Comparison of ENCODE assay signal across 17 cellular contexts in the genomic region with DNA sequence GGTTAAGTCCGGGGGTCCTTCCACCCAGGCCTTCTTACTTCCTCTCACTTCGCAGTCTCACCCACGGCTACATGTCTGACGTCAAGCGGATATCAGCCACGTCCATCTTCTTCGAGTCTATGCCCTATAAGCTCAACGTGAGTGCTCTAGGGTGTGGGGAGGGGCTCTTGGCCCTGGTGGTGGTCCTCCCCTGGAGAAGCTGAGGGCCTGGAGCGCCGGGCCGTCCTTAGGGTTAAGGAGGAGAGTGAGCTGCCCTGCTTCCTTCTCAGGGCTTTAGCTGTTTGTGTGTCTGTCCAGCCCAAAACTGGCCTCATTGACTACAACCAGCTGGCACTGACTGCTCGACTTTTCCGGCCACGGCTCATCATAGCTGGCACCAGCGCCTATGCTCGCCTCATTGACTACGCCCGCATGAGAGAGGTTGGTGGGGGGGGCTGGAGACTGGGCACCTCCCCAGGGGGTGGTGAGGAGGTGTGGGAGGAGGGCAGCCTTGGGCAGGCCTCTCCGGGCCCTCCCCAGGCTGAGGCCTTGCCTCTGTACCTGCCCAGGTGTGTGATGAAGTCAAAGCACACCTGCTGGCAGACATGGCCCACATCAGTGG. TPM values are rescaled to one million over a fixed set of nuclear protein-coding genes. Genes with fewer than 3 reads are reported as not detected.
DNase-seq lines count a peak whose midpoint lies in the region; FAIRE-seq and TF ChIP-seq lines count a peak whose summit lies in the region.
"Had no signal": no experiment of that assay in that cellular context is flagged by ENCODE, and none has a peak within 500 bp of the region (broad histone marks: within the 10 kb centered on the region; RNA-seq: fewer than 3 reads in every experiment).

No MANE protein-coding gene starts in this region.

- H3K27me3 Mint-ChIP-seq in Caco-2 (ENCODE audit: insufficient read depth, unreplicated experiment), result no peaks in the 10 kb centered on the region
- H3K27me3 Mint-ChIP-seq in astrocyte (ENCODE audit: low read depth, unreplicated experiment), result peaks cover 7% of the 10 kb centered on the region
- peaks cover 41% of the 10 kb centered on the region for H3K27me3 Mint-ChIP-seq in neural crest cell (ENCODE audit: low read depth)

- H3K36me3 Mint-ChIP-seq in Caco-2 (ENCODE audit: insufficient read depth, unreplicated experiment) (peaks cover 81% of the 10 kb centered on the region), astrocyte (ENCODE audit: low read depth, unreplicated experiment) (peaks cover 38% of the 10 kb centered on the region), neural crest cell (ENCODE audit: low read depth) (peaks cover 22% of the 10 kb centered on the region)

- POLR2A ChIA-PET in Caco-2 (lab: Charles Lee), result no interaction called here

- H2AFZ ChIP-seq in astrocyte (ENCODE audit: low read depth, low read length), result no peak overlapping the region

- H3K9ac ChIP-seq in astrocyte (ENCODE audit: low read length), result no peak overlapping the region

- H3K27ac Mint-ChIP-seq in Caco-2 (ENCODE audit: unreplicated experiment) (no peak overlapping the region), astrocyte (ENCODE audit: unreplicated experiment) (no peak overlapping the region), neural crest cell (ENCODE audit: unreplicated experiment) (no peak overlapping the region)
- H3K27ac Mint-ChIP-seq: activated naive CD4-positive, alpha-beta T cell treated with anti-CD3 and anti-CD28 coated beads, Interleukin-2, amount 10 ng/mL, durations not matched to agents 7 days and 5 days; CD4-positive, alpha-beta T cell; mesothelial cell of epicardium; progenitor cell of endocrine pancreas had no signal

- H3K27me3 ChIP-seq in Caco-2 (replicated peaks; ENCODE audit: control insufficient read depth, insufficient read depth, low read length), result no peaks in the 10 kb centered on the region
- peaks cover 13% of the 10 kb centered on the region for H3K27me3 ChIP-seq in astrocyte (ENCODE audit: insufficient read depth, low read length)

- H3K9me3 ChIP-seq in Caco-2 (no peaks in the 10 kb centered on the region), astrocyte (ENCODE audit: insufficient read depth, low read depth, low read length) (no peaks in the 10 kb centered on the region)

- DNase-seq in Caco-2 (no peak), LNCaP clone FGC (ENCODE audit: low read depth) (no peak), astrocyte (ENCODE audit: low read depth) (no peak), neural crest cell (ENCODE audit: low read depth, low spot score) (no peak), D721Med (ENCODE audit: insufficient read length, low spot score) (no peak), NCI-H2227 (lab: John Stamatoyannopoulos, UW; ENCODE audit: unreplicated experiment) (no peak), mesenteric fat pad (ENCODE audit: low spot score) (no peak)
- DNase-seq: activated naive CD4-positive, alpha-beta T cell treated with anti-CD3 and anti-CD28 coated beads, Interleukin-2, amount 10 ng/mL, durations not matched to agents 7 days and 5 days; CD4-positive, alpha-beta T cell; effector memory CD4-positive, alpha-beta T cell; foreskin keratinocyte; NCI-H1092; NCI-H226 had no signal

- FAIRE-seq in astrocyte (lab: Jason Lieb, UNC), result no peak
- FAIRE-seq in D721Med (lab: Jason Lieb, UNC), result no peak

- peak overlapping the region; percentile 31 for H3K4me3 Mint-ChIP-seq in Caco-2 (ENCODE audit: unreplicated experiment)
- H3K4me3 Mint-ChIP-seq in astrocyte (ENCODE audit: unreplicated experiment), result peak overlapping the region; percentile 91
- H3K4me3 Mint-ChIP-seq in neural crest cell, result peak overlapping the region; percentile 98
- H3K4me3 Mint-ChIP-seq: mesothelial cell of epicardium had no signal

- H3K4me2 ChIP-seq in astrocyte (ENCODE audit: low read length), result peak overlapping the region; percentile 100

- H3K27ac ChIP-seq in astrocyte (ENCODE audit: low read depth, low read length), result no peak overlapping the region
- H3K27ac ChIP-seq: cardiac muscle cell, foreskin keratinocyte, SK-N-MC had no signal

- H3K79me2 ChIP-seq in astrocyte (ENCODE audit: insufficient read depth, low read length), result peaks cover 38% of the 10 kb centered on the region

- intact Hi-C loops in Caco-2 (cut with micrococcal nuclease; ENCODE audit: unreplicated experiment), result no loop called here

- H3K4me3 ChIP-seq in Caco-2 (ENCODE audit: low read depth, low read length), result no peak overlapping the region
- H3K4me3 ChIP-seq in LNCaP clone FGC (ENCODE audit: low read depth, low read length), result peak overlapping the region; percentile 89; the same call in 1 of the 2 replicates
- no peak overlapping the region for H3K4me3 ChIP-seq in astrocyte (ENCODE audit: insufficient read depth, low read depth, low read length)
- H3K4me3 ChIP-seq: cardiac muscle cell, SK-N-MC had no signal

- peaks cover 62% of the 10 kb centered on the region for H4K20me1 ChIP-seq in astrocyte (ENCODE audit: insufficient read depth, low read length)

- H3K9me3 Mint-ChIP-seq in Caco-2 (ENCODE audit: unreplicated experiment) (no peaks in the 10 kb centered on the region), astrocyte (ENCODE audit: unreplicated experiment) (no peaks in the 10 kb centered on the region), neural crest cell (no peaks in the 10 kb centered on the region)
- H3K9me3 Mint-ChIP-seq: activated naive CD4-positive, alpha-beta T cell treated with anti-CD3 and anti-CD28 coated beads, Interleukin-2, amount 10 ng/mL, durations not matched to agents 7 days and 5 days; CD4-positive, alpha-beta T cell; mesothelial cell of epicardium had no signal

- CTCF ChIA-PET in Caco-2 (lab: Charles Lee), result interaction anchor here (1.5 kb wide), 1 partner anchor 108 kb away, joined by 3 read pairs; no protein-coding TSS in a partner anchor

- H3K4me1 ChIP-seq in Caco-2, result peaks cover 4% of the 10 kb centered on the region; the same call in 1 of the 2 replicates
- peaks cover 31% of the 10 kb centered on the region for H3K4me1 ChIP-seq in astrocyte (ENCODE audit: insufficient read depth, low read length)

- no TSS peak for BruUV-seq in Caco-2 (replicated peaks; lab: Mats Ljungman, UMichigan)

- H3K4me1 Mint-ChIP-seq in Caco-2 (ENCODE audit: low read depth, unreplicated experiment), result peaks cover 11% of the 10 kb centered on the region
- H3K4me1 Mint-ChIP-seq in astrocyte (ENCODE audit: low read depth, unreplicated experiment), result peaks cover 48% of the 10 kb centered on the region
- H3K4me1 Mint-ChIP-seq in neural crest cell, result peaks cover 51% of the 10 kb centered on the region

- no peak for TF ChIP-seq CTCF in Caco-2 (IDR thresholded peaks at IDR 0.05; ENCODE audit: insufficient read depth in 1 of 2, low read depth in 1 of 2, low read length in 1 of 2, severe bottlenecking in 1 of 2, unreplicated experiment in 1 of 2)
- no peak for TF ChIP-seq CTCF in LNCaP clone FGC (IDR thresholded peaks at IDR 0.05; ENCODE audit: control insufficient read depth, extremely low read depth, insufficient read depth)
- TF ChIP-seq CTCF in astrocyte (IDR thresholded peaks at IDR 0.05; ENCODE audit: insufficient read depth, low read depth, low read length), result no peak
- TF ChIP-seq CTCF in neural crest cell (conservative IDR thresholded peaks at IDR 0.05), result no peak
- TF ChIP-seq CTCF in D721Med (IDR thresholded peaks at IDR 0.05; ENCODE audit: insufficient read depth, missing control alignments), result no peak

- H3K36me3 ChIP-seq in Caco-2 (ENCODE audit: control insufficient read depth, insufficient read depth, low read length) (peaks cover 8% of the 10 kb centered on the region), astrocyte (ENCODE audit: insufficient read depth, low read length) (peaks cover 23% of the 10 kb centered on the region)

RNA-seq across cellular contexts. Expression of a gene that starts 2.7 kb away (rescaled TPM):
- 387 and 466 TPM in 2 replicates for total RNA-seq in Caco-2 (2022)
- 197 and 217 TPM in 2 replicates for total RNA-seq in astrocyte
- total RNA-seq in neural crest cell, result 225 and 230 TPM in 2 replicates
- total RNA-seq in mesenteric fat pad, result 62.3 TPM

RNA-seq across cellular contexts. Expression of a gene that starts 15.7 kb away (rescaled TPM):
- total RNA-seq in Caco-2 (2022) (10.0 and 10.6 TPM in 2 replicates), astrocyte (14.5 and 22.3 TPM in 2 replicates), neural crest cell (0.71 and 0.91 TPM in 2 replicates), mesenteric fat pad (1.4 TPM)
- total RNA-seq: CD4-positive, alpha-beta T cell had no signal

RNA-seq across cellular contexts. Expression of a gene that starts 18.7 kb away (rescaled TPM):
- 0.70 and 1.3 TPM in 2 replicates for total RNA-seq in Caco-2 (2022)
- total RNA-seq in astrocyte, result 0.75 and 0.82 TPM in 2 replicates
- total RNA-seq in neural crest cell, result 3.8 and 4.1 TPM in 2 replicates
- 3.9 TPM for total RNA-seq in mesenteric fat pad

Comparison
In these comparisons a context has a peak if more than half of its experiments do, and no peak if none do; other contexts are left out.
1. H3K4me3 Mint-ChIP-seq: peak in every context shown above with its lines; median percentile 98 in neural crest cell; 91 in astrocyte; 31 in Caco-2.